Comparison of ENCODE assay signal across 8 cellular contexts in the genomic region with DNA sequence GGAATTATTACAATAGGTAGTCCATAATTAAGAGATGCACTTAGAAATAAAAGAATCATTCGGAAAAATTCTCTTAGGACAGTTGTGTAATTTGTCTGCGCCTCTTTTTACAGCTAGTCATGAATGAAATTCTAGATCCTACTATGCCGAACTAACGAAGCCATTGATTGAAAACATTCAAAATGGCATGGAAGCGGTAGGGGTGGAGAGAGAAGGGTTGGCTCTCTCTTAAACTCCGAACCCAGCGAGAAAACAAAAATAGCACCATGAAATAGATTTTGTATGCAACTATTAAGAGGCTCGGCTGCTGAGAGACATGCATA.
DNase-seq lines count a peak whose midpoint lies in the region; ATAC-seq and TF ChIP-seq lines count a peak whose summit lies in the region.

No MANE protein-coding gene starts in this region.

- H3K9me3 ChIP-seq in adipocyte (ENCODE audit: control insufficient read depth, low read length) (no peaks in the 10 kb centered on the region), tibial artery (no peaks in the 10 kb centered on the region)

- H3K4me1 ChIP-seq in ACC112 (ENCODE audit: control insufficient read depth, insufficient read depth, low read length, unreplicated experiment) (no peaks in the 10 kb centered on the region), adipocyte (ENCODE audit: control insufficient read depth, insufficient read depth, low read length) (peaks cover 11% of the 10 kb centered on the region), tibial artery (peaks cover 0 to 20% (median 4%) of the 10 kb centered on the region in 4 donors)

- peak overlapping the region; percentile 49 for H2AFZ ChIP-seq in ACC112 (ENCODE audit: low read length, unreplicated experiment)

- H3K27ac ChIP-seq in ACC112 (ENCODE audit: low read depth, low read length) (no peak overlapping the region), layer of hippocampus (ENCODE audit: low read depth, low read length) (peak overlapping the region; percentile 82), tibial artery (peak overlapping the region; percentile 83 to 94)

- TF ChIP-seq CTCF in HFF-Myc (IDR thresholded peaks at IDR 0.05; ENCODE audit: low read depth, low read length, missing control alignments) (no peak), tibial artery (IDR thresholded peaks at IDR 0.05) (no peak)

- H3K27me3 ChIP-seq in ACC112 (ENCODE audit: insufficient read depth, low read length): no peaks in the 10 kb centered on the region
- H3K27me3 ChIP-seq in adipocyte (replicated peaks; ENCODE audit: control insufficient read depth, insufficient read depth, low read length): no peaks in the 10 kb centered on the region
- H3K27me3 ChIP-seq in layer of hippocampus (ENCODE audit: control insufficient read depth, insufficient read depth, low read length): no peaks in the 10 kb centered on the region
- H3K27me3 ChIP-seq in tibial artery: no peaks in the 10 kb centered on the region

- H3K4me3 ChIP-seq in ACC112 (ENCODE audit: low read depth, low read length) (peak overlapping the region; percentile 84), HFF-Myc (replicated peaks; ENCODE audit: low read depth, low read length) (peak overlapping the region; percentile 82), adipocyte (ENCODE audit: low read length) (peak overlapping the region; percentile 90), tibial artery (peak overlapping the region; percentile 80 to 88)

- H3K79me2 ChIP-seq in ACC112 (ENCODE audit: control insufficient read depth, insufficient read depth, low read length, unreplicated experiment): peaks cover 37% of the 10 kb centered on the region

- H3K36me3 ChIP-seq in ACC112 (ENCODE audit: insufficient read depth, low read length): no peaks in the 10 kb centered on the region
- H3K36me3 ChIP-seq in adipocyte (ENCODE audit: control insufficient read depth, insufficient read depth, low read length, severe bottlenecking): no peaks in the 10 kb centered on the region
- H3K36me3 ChIP-seq in tibial artery: no peaks in the 10 kb centered on the region

- peak overlapping the region; percentile 88 for H3K9ac ChIP-seq in adipocyte (ENCODE audit: low read length)

- no peak for ATAC-seq in GM21381 (IDR thresholded peaks at IDR 0.05; ENCODE audit: unreplicated experiment)

- no peak for DNase-seq in HFF-Myc (ENCODE audit: extremely low read depth, low read depth)
- DNase-seq in adipocyte (ENCODE audit: low read depth): peak; percentile 66
- DNase-seq in tibial artery: no peak
- no peak for DNase-seq in stimulated activated naive CD4-positive, alpha-beta T cell treated with Interleukin-2 at 50 U/mL for 16 hours (lab: John Stamatoyannopoulos, UW)
- DNase-seq in stimulated activated CD4-positive, alpha-beta T cell treated with anti-CD3 and anti-CD28 coated beads, Interleukin-4, amount 100 ng/mL, for 24 hours: no peak

- intact Hi-C loops in tibial artery (cut with DNase I; ENCODE audit: low total_unique reads): loop anchor here (5.0 kb wide), 1 partner anchor 128 kb away; a partner anchor contains a TSS
